Comparison of ENCODE assay signal across 1 cellular context in genomic region chr2:220263300-220263699, GRCh38.
TF ChIP-seq lines count a peak whose summit lies in the region.

No MANE protein-coding gene starts in this region.

TF ChIP-seq in SK-N-SH treated with all-trans-retinoic acid at 6 μM for 48 hours, 23 proteins besides CTCF, POLR2A, EP300 and RAD21 (continued from another document):
- TF ChIP-seq PATZ1 (CRISPR knock-in tag; IDR thresholded peaks at IDR 0.05; ENCODE audit: borderline replicate concordance): no peak
- no peak for TF ChIP-seq TSHZ2 (CRISPR knock-in tag; IDR thresholded peaks at IDR 0.05)
- no peak for TF ChIP-seq ESRRG (CRISPR knock-in tag; IDR thresholded peaks at IDR 0.05)
